Comparison of ENCODE assay signal across 8 cellular contexts in genomic region chrX:47196098-47196497, GRCh38. TPM values are rescaled to one million over a fixed set of nuclear protein-coding genes. Genes with fewer than 3 reads are reported as not detected.
DNase-seq lines count a peak whose midpoint lies in the region; ATAC-seq and TF ChIP-seq lines count a peak whose summit lies in the region.

No MANE protein-coding gene starts in this region.

- H3K27me3 ChIP-seq in hepatocyte: no peaks in the 10 kb centered on the region
- peaks cover 0 to 6% (median 0%) of the 10 kb centered on the region in 7 donors for H3K27me3 ChIP-seq in spleen (replicated peaks in 1 of 7)

- no peaks in the 10 kb centered on the region for H3K9me2 ChIP-seq in hepatocyte (replicated peaks; ENCODE audit: insufficient read depth)

- peaks cover 76% of the 10 kb centered on the region for H3K79me2 ChIP-seq in hepatocyte

- no peak for TF ChIP-seq POLR2A in spleen (IDR thresholded peaks at IDR 0.05)

- WGBS in hepatocyte (ENCODE audit: low lambda C conversion rate, missing lambda C conversion rate): 68% methylated on average over 3 of the region's 3 CpGs
- WGBS in spleen, 5 donors: 51 to 68% (median 66%) methylated on average over 3 of the region's 3 CpGs

- H3K4me2 ChIP-seq in hepatocyte: peak overlapping the region; percentile 95

- no peaks in the 10 kb centered on the region for H3K9me3 Mint-ChIP-seq in activated CD8-positive, alpha-beta memory T cell treated with anti-CD3 and anti-CD28 coated beads, Interleukin-2, amount 10 ng/mL, durations not matched to agents 7 days and 5 days (ENCODE audit: low read depth)
- no peaks in the 10 kb centered on the region for H3K9me3 Mint-ChIP-seq in activated CD4-positive, alpha-beta memory T cell treated with anti-CD3 and anti-CD28 coated beads, Interleukin-2, amount 10 ng/mL, durations not matched to agents 7 days and 5 days
- H3K9me3 Mint-ChIP-seq in stimulated activated naive B cell treated with anti-CD40 and anti-IgM and Interleukin-4, amounts not matched to agents 10 μg/mL and 1 μg/mL and 100 μg/mL, for 72 hours: no peaks in the 10 kb centered on the region

- peaks cover 47% of the 10 kb centered on the region for H4K20me1 ChIP-seq in hepatocyte (ENCODE audit: insufficient read depth, poor library complexity, severe bottlenecking)

- no peak for TF ChIP-seq CTCF in hepatocyte (IDR thresholded peaks at IDR 0.05; ENCODE audit: poor library complexity)
- no peak for TF ChIP-seq CTCF in spleen (IDR thresholded peaks at IDR 0.05 in 8 of 11, conservative IDR thresholded peaks at IDR 0.05 in 3 of 11)

- H2AFZ ChIP-seq in hepatocyte: no peak overlapping the region

- peak overlapping the region; percentile 75 for H3K27ac Mint-ChIP-seq in activated CD8-positive, alpha-beta memory T cell treated with anti-CD3 and anti-CD28 coated beads, Interleukin-2, amount 10 ng/mL, durations not matched to agents 7 days and 5 days
- H3K27ac Mint-ChIP-seq in activated CD4-positive, alpha-beta memory T cell treated with anti-CD3 and anti-CD28 coated beads, Interleukin-2, amount 10 ng/mL, durations not matched to agents 7 days and 5 days: peak overlapping the region; percentile 93
- peak overlapping the region; percentile 82 for H3K27ac Mint-ChIP-seq in stimulated activated naive B cell treated with anti-CD40 and anti-IgM and Interleukin-4, amounts not matched to agents 10 μg/mL and 1 μg/mL and 100 μg/mL, for 72 hours

- H3K4me1 Mint-ChIP-seq in activated CD8-positive, alpha-beta memory T cell treated with anti-CD3 and anti-CD28 coated beads, Interleukin-2, amount 10 ng/mL, durations not matched to agents 7 days and 5 days: peaks cover 43% of the 10 kb centered on the region
- H3K4me1 Mint-ChIP-seq in activated CD4-positive, alpha-beta memory T cell treated with anti-CD3 and anti-CD28 coated beads, Interleukin-2, amount 10 ng/mL, durations not matched to agents 7 days and 5 days: peaks cover 44% of the 10 kb centered on the region
- peaks cover 46 to 47% of the 10 kb centered on the region in 2 donors for H3K4me1 Mint-ChIP-seq in stimulated activated naive B cell treated with anti-CD40 and anti-IgM and Interleukin-4, amounts not matched to agents 10 μg/mL and 1 μg/mL and 100 μg/mL, for 72 hours

- intact Hi-C loops in spleen (cut with DNase I; ENCODE audit: low total_unique reads): loop anchor here (10.0 kb wide), 1 partner anchor 329 kb away; no protein-coding TSS in a partner anchor

- H3K4me1 ChIP-seq in hepatocyte (ENCODE audit: insufficient read depth) (peaks cover 49% of the 10 kb centered on the region), spleen (peaks cover 29 to 74% (median 63%) of the 10 kb centered on the region in 6 donors)

- no peaks in the 10 kb centered on the region for H3K36me3 ChIP-seq in hepatocyte (replicated peaks; ENCODE audit: insufficient read depth, low read depth)
- H3K36me3 ChIP-seq in spleen: peaks cover 0 to 45% (median 34%) of the 10 kb centered on the region in 6 donors

- no peak for ATAC-seq in activated CD8-positive, alpha-beta memory T cell treated with anti-CD3 and anti-CD28 coated beads, Interleukin-2, amount 10 ng/mL, durations not matched to agents 7 days and 5 days
- ATAC-seq in stimulated activated naive B cell treated with anti-CD40 and anti-IgM and Interleukin-4, amounts not matched to agents 10 μg/mL and 1 μg/mL and 100 μg/mL, for 72 hours (replicated peaks): no peak
- no peak for ATAC-seq in GM19328 (IDR thresholded peaks at IDR 0.05; ENCODE audit: unreplicated experiment)

- CTCF ChIA-PET in activated CD8-positive, alpha-beta memory T cell treated with anti-CD3 and anti-CD28 coated beads, Interleukin-2, amount 10 ng/mL, durations not matched to agents 7 days and 5 days (lab: Charles Lee): no interaction called here
- CTCF ChIA-PET in activated CD4-positive, alpha-beta memory T cell treated with anti-CD3 and anti-CD28 coated beads, Interleukin-2, amount 10 ng/mL, durations not matched to agents 7 days and 5 days (lab: Charles Lee): no interaction called here

- H3K36me3 Mint-ChIP-seq in activated CD8-positive, alpha-beta memory T cell treated with anti-CD3 and anti-CD28 coated beads, Interleukin-2, amount 10 ng/mL, durations not matched to agents 7 days and 5 days: peaks cover 28% of the 10 kb centered on the region
- H3K36me3 Mint-ChIP-seq in activated CD4-positive, alpha-beta memory T cell treated with anti-CD3 and anti-CD28 coated beads, Interleukin-2, amount 10 ng/mL, durations not matched to agents 7 days and 5 days (ENCODE audit: low read depth): peaks cover 52% of the 10 kb centered on the region
- H3K36me3 Mint-ChIP-seq in stimulated activated naive B cell treated with anti-CD40 and anti-IgM and Interleukin-4, amounts not matched to agents 10 μg/mL and 1 μg/mL and 100 μg/mL, for 72 hours: peaks cover 13 to 54% of the 10 kb centered on the region in 2 donors

- H3K4me3 Mint-ChIP-seq in activated CD8-positive, alpha-beta memory T cell treated with anti-CD3 and anti-CD28 coated beads, Interleukin-2, amount 10 ng/mL, durations not matched to agents 7 days and 5 days: peak overlapping the region; percentile 89
- H3K4me3 Mint-ChIP-seq in activated CD4-positive, alpha-beta memory T cell treated with anti-CD3 and anti-CD28 coated beads, Interleukin-2, amount 10 ng/mL, durations not matched to agents 7 days and 5 days: peak overlapping the region; percentile 90
- H3K4me3 Mint-ChIP-seq in stimulated activated naive B cell treated with anti-CD40 and anti-IgM and Interleukin-4, amounts not matched to agents 10 μg/mL and 1 μg/mL and 100 μg/mL, for 72 hours: peak overlapping the region; percentile 89 to 97

- H3K4me3 ChIP-seq in hepatocyte (no peak overlapping the region), spleen (peak overlapping the region in 2 of 8 donors; percentile 1 to 94)

- POLR2A ChIA-PET in activated CD4-positive, alpha-beta memory T cell treated with anti-CD3 and anti-CD28 coated beads, Interleukin-2, amount 10 ng/mL, durations not matched to agents 7 days and 5 days (lab: Charles Lee): interaction anchor here (3.2 kb wide), 1 partner anchor 37 kb away, joined by 11 read pairs; the partner anchor contains the start of gene USP11

- H3K9me3 ChIP-seq in hepatocyte (ENCODE audit: low read depth): no peaks in the 10 kb centered on the region
- H3K9me3 ChIP-seq in spleen: no peaks in the 10 kb centered on the region

- no peaks in the 10 kb centered on the region for H3K27me3 Mint-ChIP-seq in activated CD8-positive, alpha-beta memory T cell treated with anti-CD3 and anti-CD28 coated beads, Interleukin-2, amount 10 ng/mL, durations not matched to agents 7 days and 5 days
- no peaks in the 10 kb centered on the region for H3K27me3 Mint-ChIP-seq in activated CD4-positive, alpha-beta memory T cell treated with anti-CD3 and anti-CD28 coated beads, Interleukin-2, amount 10 ng/mL, durations not matched to agents 7 days and 5 days
- no peaks in the 10 kb centered on the region for H3K27me3 Mint-ChIP-seq in stimulated activated naive B cell treated with anti-CD40 and anti-IgM and Interleukin-4, amounts not matched to agents 10 μg/mL and 1 μg/mL and 100 μg/mL, for 72 hours

- no peak overlapping the region for H3K27ac ChIP-seq in hepatocyte
- peak overlapping the region in 3 of 8 donors; percentile 23 to 97 (median 50) for H3K27ac ChIP-seq in spleen

- DNase-seq in activated CD8-positive, alpha-beta memory T cell treated with anti-CD3 and anti-CD28 coated beads, Interleukin-2, amount 10 ng/mL, durations not matched to agents 7 days and 5 days: no peak
- DNase-seq in activated CD8-positive, alpha-beta memory T cell treated with anti-CD3 and anti-CD28 coated beads, Interleukin-2, amount 50 U/mL, for 4 hours: no peak
- DNase-seq in activated CD4-positive, alpha-beta memory T cell treated with anti-CD3 and anti-CD28 coated beads, Interleukin-2, amount 10 ng/mL, durations not matched to agents 7 days and 5 days: no peak
- no peak for DNase-seq in hepatocyte (ENCODE audit: low spot score)
- DNase-seq in stimulated activated naive B cell treated with anti-CD40 and anti-IgM and Interleukin-4, amounts not matched to agents 10 μg/mL and 1 μg/mL and 100 μg/mL, for 72 hours: no peak
- DNase-seq in spleen: no peak
- no peak for DNase-seq in nucleus accumbens (lab: John Stamatoyannopoulos, UW)

RNA-seq across cellular contexts. Expression of gene UBA1, which starts 2.5 kb away (rescaled TPM):
- total RNA-seq in activated CD8-positive, alpha-beta memory T cell treated with anti-CD3 and anti-CD28 coated beads, Interleukin-2, amount 10 ng/mL, durations not matched to agents 7 days and 5 days: 100 to 1,000 TPM; 177 to 204 TPM
- total RNA-seq in activated CD4-positive, alpha-beta memory T cell treated with anti-CD3 and anti-CD28 coated beads, Interleukin-2, amount 10 ng/mL, durations not matched to agents 7 days and 5 days: 100 to 1,000 TPM; 180 to 187 TPM
- total RNA-seq in hepatocyte (231 and 253 TPM in 2 replicates), spleen (100 to 1,000 TPM; 172 to 207 (median 194) TPM)
- polyA plus RNA-seq in hepatocyte (213 and 236 TPM in 2 replicates), spleen (10 to 100 TPM; 57.7 to 92.8 (median 88.9) TPM)

RNA-seq across cellular contexts. Expression of gene CDK16, which starts 22.4 kb away (rescaled TPM):
- 10 to 100 TPM; 61.4 to 80.6 TPM for total RNA-seq in activated CD8-positive, alpha-beta memory T cell treated with anti-CD3 and anti-CD28 coated beads, Interleukin-2, amount 10 ng/mL, durations not matched to agents 7 days and 5 days
- 10 to 100 TPM; 59.6 to 60.0 TPM for total RNA-seq in activated CD4-positive, alpha-beta memory T cell treated with anti-CD3 and anti-CD28 coated beads, Interleukin-2, amount 10 ng/mL, durations not matched to agents 7 days and 5 days
- total RNA-seq in hepatocyte (121 and 130 TPM in 2 replicates), spleen (10 to 100 TPM; 51.7 to 75.3 (median 60.0) TPM)
- polyA plus RNA-seq in hepatocyte (190 and 210 TPM in 2 replicates), spleen (10 to 100 TPM; 18.4 to 37.9 (median 28.8) TPM)

RNA-seq across cellular contexts. Expression of gene USP11, which starts 36.7 kb away (rescaled TPM):
- total RNA-seq in activated CD8-positive, alpha-beta memory T cell treated with anti-CD3 and anti-CD28 coated beads, Interleukin-2, amount 10 ng/mL, durations not matched to agents 7 days and 5 days: 10 to 100 TPM; 54.8 to 72.7 TPM
- total RNA-seq in activated CD4-positive, alpha-beta memory T cell treated with anti-CD3 and anti-CD28 coated beads, Interleukin-2, amount 10 ng/mL, durations not matched to agents 7 days and 5 days: 10 to 100 TPM; 27.6 to 29.4 TPM
- total RNA-seq in hepatocyte (75.3 and 89.2 TPM in 2 replicates), spleen (10 to 100 TPM; 46.2 to 91.5 (median 70.9) TPM)
- polyA plus RNA-seq in hepatocyte (199 and 232 TPM in 2 replicates), spleen (10 to 100 TPM; 19.9 to 35.2 (median 31.5) TPM)

RNA-seq across cellular contexts. Expression of gene RBM10, which starts 51.1 kb away (rescaled TPM):
- total RNA-seq in activated CD8-positive, alpha-beta memory T cell treated with anti-CD3 and anti-CD28 coated beads, Interleukin-2, amount 10 ng/mL, durations not matched to agents 7 days and 5 days: 10 to 100 TPM; 64.9 to 65.6 TPM
- 10 to 100 TPM; 55.3 to 57.0 TPM for total RNA-seq in activated CD4-positive, alpha-beta memory T cell treated with anti-CD3 and anti-CD28 coated beads, Interleukin-2, amount 10 ng/mL, durations not matched to agents 7 days and 5 days
- total RNA-seq in hepatocyte (21.7 and 26.4 TPM in 2 replicates), spleen (10 to 100 TPM; 24.5 to 38.4 (median 30.9) TPM)
- polyA plus RNA-seq in hepatocyte (29.2 and 35.9 TPM in 2 replicates), spleen (10 to 100 TPM; 21.6 to 34.7 (median 27.7) TPM)

RNA-seq across cellular contexts. Expression of gene NDUFB11, which starts 51.6 kb away (rescaled TPM):
- total RNA-seq in activated CD8-positive, alpha-beta memory T cell treated with anti-CD3 and anti-CD28 coated beads, Interleukin-2, amount 10 ng/mL, durations not matched to agents 7 days and 5 days: 10 to 100 TPM; 82.7 to 97.6 TPM
- 10 to 100 TPM; 89.0 to 89.8 TPM for total RNA-seq in activated CD4-positive, alpha-beta memory T cell treated with anti-CD3 and anti-CD28 coated beads, Interleukin-2, amount 10 ng/mL, durations not matched to agents 7 days and 5 days
- total RNA-seq in hepatocyte (64.3 and 65.4 TPM in 2 replicates), spleen (10 to 100 TPM; 42.7 to 68.1 (median 51.8) TPM)
- polyA plus RNA-seq in hepatocyte (146 and 168 TPM in 2 replicates), spleen (10 to 100 TPM; 52.6 to 88.7 (median 77.5) TPM)
